Comparison of ENCODE assay signal across 18 cellular contexts in genomic region chr5:122761115-122761514, GRCh38.
"Had no signal": no experiment of that assay in that cellular context is flagged by ENCODE, and none has a peak within 500 bp of the region (broad histone marks: within the 10 kb centered on the region; RNA-seq: fewer than 3 reads in every experiment).

No MANE protein-coding gene starts in this region.

- H3K27ac ChIP-seq: foreskin keratinocyte, left ventricle myocardium inferior, testis, tibial nerve, upper lobe of right lung, vagina had no signal

- H3K36me3 ChIP-seq: left ventricle myocardium inferior, tibial nerve, upper lobe of right lung, vagina had no signal

- H3K4me3 ChIP-seq: left ventricle myocardium inferior, lung, testis, tibial nerve, upper lobe of right lung, vagina had no signal

- DNase-seq: effector memory CD8-positive, alpha-beta T cell; foreskin keratinocyte; immature natural killer cell; left ventricle myocardium inferior; mesenchymal stem cell; naive B cell; posterior cingulate gyrus; stimulated activated CD4-positive, alpha-beta T cell treated with anti-CD3 and anti-CD28 coated beads, Interleukin-2, amount 100 ng/mL, for 24 hours; stimulated activated CD4-positive, alpha-beta T cell treated with anti-CD3 and anti-CD28 coated beads, Interleukin-4, amount 100 ng/mL, for 4 hours; stimulated activated naive B cell treated with anti-CD40 and anti-IgM and Interleukin-4, amounts not matched to agents 10 μg/mL and 1 μg/mL and 100 μg/mL, for 72 hours; stimulated activated naive CD8-positive, alpha-beta T cell treated with anti-CD3 and anti-CD28 coated beads, Interleukin-15, amount 100 ng/mL, for 72 hours; testis; upper lobe of right lung had no signal

- ATAC-seq: effector memory CD8-positive, alpha-beta T cell; foreskin keratinocyte; sciatic nerve; stimulated activated naive B cell treated with anti-CD40 and anti-IgM and Interleukin-4, amounts not matched to agents 10 μg/mL and 1 μg/mL and 100 μg/mL, for 72 hours; stimulated activated naive CD8-positive, alpha-beta T cell treated with anti-CD3 and anti-CD28 coated beads, Interleukin-15, amount 100 ng/mL, for 72 hours; upper lobe of right lung had no signal

- H3K4me1 ChIP-seq: left ventricle myocardium inferior, testis, upper lobe of right lung, vagina had no signal

- H3K9me3 ChIP-seq: left ventricle myocardium inferior, testis, tibial nerve, upper lobe of right lung, vagina had no signal

- FAIRE-seq: keratinocyte had no signal

- H3K27me3 ChIP-seq: foreskin keratinocyte, testis, tibial nerve, upper lobe of right lung, vagina had no signal
